In the genomic region with DNA sequence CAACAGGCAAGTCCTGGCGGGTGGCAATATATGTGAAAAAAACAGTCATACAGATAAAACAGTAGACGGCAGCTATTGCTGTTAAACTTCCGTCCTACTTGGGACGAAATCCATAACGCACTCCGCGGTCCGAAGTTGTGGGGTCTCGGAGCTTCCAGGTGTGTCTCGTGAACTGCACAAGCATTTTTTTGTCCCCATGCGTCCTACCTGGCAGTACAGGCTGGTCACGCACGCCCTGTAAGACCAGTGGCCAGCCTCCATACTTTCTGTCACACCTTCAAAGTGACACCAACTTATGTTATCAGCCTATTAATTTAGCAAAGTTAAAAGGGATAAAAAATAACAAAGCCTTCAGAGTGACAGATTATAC, we compare ENCODE assay signal across 9 cellular contexts. TPM values are rescaled to one million over a fixed set of nuclear protein-coding genes. Genes with fewer than 3 reads are reported as not detected.
A peak's percentile ranks its signal among the peaks of the same experiment; 100 is the strongest.
DNase-seq lines count a peak whose midpoint lies in the region; ATAC-seq, FAIRE-seq and TF ChIP-seq lines count a peak whose summit lies in the region.
"Had no signal": no experiment of that assay in that cellular context is flagged by ENCODE, and none has a peak within 500 bp of the region (broad histone marks: within the 10 kb centered on the region; RNA-seq: fewer than 3 reads in every experiment).

No MANE protein-coding gene starts in this region.

- TF ChIP-seq POLR2A in tibial nerve (IDR thresholded peaks at IDR 0.05), result no peak
- TF ChIP-seq POLR2A in prostate gland (IDR thresholded peaks at IDR 0.05), result no peak
- TF ChIP-seq POLR2A in GM12891 (IDR thresholded peaks at IDR 0.05; ENCODE audit: low read depth, low read length), result no peak

- H3K4me1 Mint-ChIP-seq in activated T-cell treated with anti-CD3 and anti-CD28 coated beads, Interleukin-2, amount 50 U/mL, for 24 hours (ENCODE audit: low read depth), result peaks cover 10% of the 10 kb centered on the region
- H3K4me1 Mint-ChIP-seq in T-helper 17 cell, result peaks cover 12% of the 10 kb centered on the region

- FAIRE-seq in GM12891 (lab: Jason Lieb, UNC), result no peak

- TF ChIP-seq CTCF in tibial nerve (IDR thresholded peaks at IDR 0.05), result no peak
- no peak for TF ChIP-seq CTCF in prostate gland (IDR thresholded peaks at IDR 0.05)

- intact Hi-C loops in right cardiac atrium (cut with DNase I) (loop anchor here in 3 of 4 donors (5.0 to 10.0 kb wide), 3 partner anchors 95 to 135 kb away; no protein-coding TSS in a partner anchor), prostate gland (cut with DNase I) (loop anchor here (5.0 to 10.0 kb wide), 2 partner anchors 95 to 193 kb away; no protein-coding TSS in a partner anchor)

- no peak for TF ChIP-seq EP300 in tibial nerve (IDR thresholded peaks at IDR 0.05)

- H3K4me3 ChIP-seq in right cardiac atrium (ENCODE audit: low read length) (peak overlapping the region; percentile 11), tibial nerve (peak overlapping the region; percentile 22 to 49 (median 30)), prostate gland (peak overlapping the region in 1 of 2 donors; percentile 2)

- WGBS in right cardiac atrium, result 52% methylated on average over 13 of the region's 13 CpGs
- WGBS in tibial nerve, 2 donors, result 56 to 67% methylated on average over 13 of the region's 13 CpGs
- 66% methylated on average over 13 of the region's 13 CpGs for WGBS in prostate gland

- no peaks in the 10 kb centered on the region for H3K9me3 Mint-ChIP-seq in activated T-cell treated with anti-CD3 and anti-CD28 coated beads, Interleukin-2, amount 50 U/mL, for 24 hours

- H3K27me3 Mint-ChIP-seq in activated T-cell treated with anti-CD3 and anti-CD28 coated beads, Interleukin-2, amount 50 U/mL, for 24 hours, result peaks cover 53% of the 10 kb centered on the region
- H3K27me3 Mint-ChIP-seq in T-helper 17 cell, result peaks cover 45% of the 10 kb centered on the region

- no peaks in the 10 kb centered on the region for H3K4me1 ChIP-seq in right cardiac atrium (ENCODE audit: control insufficient read depth, insufficient read depth, low read length)
- H3K4me1 ChIP-seq in tibial nerve, result peaks cover 0 to 13% (median 2%) of the 10 kb centered on the region in 4 donors
- H3K4me1 ChIP-seq in prostate gland (replicated peaks), result no peaks in the 10 kb centered on the region

- DNase-seq in activated T-cell treated with anti-CD3 and anti-CD28 coated beads, Interleukin-2, amount 50 U/mL, for 24 hours, result no peak
- DNase-seq in activated T-cell treated with anti-CD3 and anti-CD28 coated beads, Interleukin-2, amount 50 U/mL, for 1 hour, result no peak
- DNase-seq in T-helper 17 cell (no peak), right cardiac atrium (no peak), tibial nerve (ENCODE audit: low spot score in 2 of 2) (no peak), prostate gland (ENCODE audit: low spot score) (no peak), GM12891 (ENCODE audit: insufficient read length, low spot score) (no peak)
- no peak for DNase-seq in stimulated activated CD4-positive, alpha-beta T cell treated with anti-CD3 and anti-CD28 coated beads, Interleukin-2, amount 100 ng/mL, for 24 hours

- ATAC-seq in T-helper 17 cell (peak; percentile 13), right cardiac atrium (peak in 1 of 2 donors; percentile 7)

- H3K36me3 Mint-ChIP-seq in activated T-cell treated with anti-CD3 and anti-CD28 coated beads, Interleukin-2, amount 50 U/mL, for 24 hours (ENCODE audit: low read depth), result no peaks in the 10 kb centered on the region
- H3K36me3 Mint-ChIP-seq in T-helper 17 cell (ENCODE audit: low read depth), result peaks cover 3% of the 10 kb centered on the region

- H3K36me3 ChIP-seq in tibial nerve, result no peaks in the 10 kb centered on the region
- H3K36me3 ChIP-seq in prostate gland, result no peaks in the 10 kb centered on the region

- no peak overlapping the region for H3K27ac ChIP-seq in right cardiac atrium (ENCODE audit: low read length)
- peak overlapping the region in 1 of 4 donors; percentile 27 for H3K27ac ChIP-seq in tibial nerve
- no peak overlapping the region for H3K27ac ChIP-seq in prostate gland
- H3K27ac ChIP-seq: C4-2B had no signal

- H3K27ac Mint-ChIP-seq in activated T-cell treated with anti-CD3 and anti-CD28 coated beads, Interleukin-2, amount 50 U/mL, for 24 hours, result no peak overlapping the region
- H3K27ac Mint-ChIP-seq in T-helper 17 cell, result peak overlapping the region; percentile 80

- peak overlapping the region; percentile 58 for H3K4me3 Mint-ChIP-seq in activated T-cell treated with anti-CD3 and anti-CD28 coated beads, Interleukin-2, amount 50 U/mL, for 24 hours
- H3K4me3 Mint-ChIP-seq in T-helper 17 cell, result peak overlapping the region; percentile 88

- no peaks in the 10 kb centered on the region for H3K27me3 ChIP-seq in right cardiac atrium (ENCODE audit: control insufficient read depth, insufficient read depth)
- H3K27me3 ChIP-seq in tibial nerve, result no peaks in the 10 kb centered on the region
- H3K27me3 ChIP-seq in prostate gland (replicated peaks; ENCODE audit: insufficient read depth), result no peaks in the 10 kb centered on the region

- H3K9me3 ChIP-seq in T-helper 17 cell (ENCODE audit: control insufficient read depth, low read length, poor library complexity, severe bottlenecking), result no peaks in the 10 kb centered on the region
- no peaks in the 10 kb centered on the region for H3K9me3 ChIP-seq in right cardiac atrium (ENCODE audit: control insufficient read depth, low read length)
- H3K9me3 ChIP-seq in tibial nerve, result no peaks in the 10 kb centered on the region
- no peaks in the 10 kb centered on the region for H3K9me3 ChIP-seq in prostate gland

TF ChIP-seq in GM12891, 5 proteins besides CTCF, POLR2A, EP300 and RAD21:
- TF ChIP-seq POU2F2 (IDR thresholded peaks at IDR 0.05; ENCODE audit: low read depth, low read length) (no peak), SPI1 (IDR thresholded peaks at IDR 0.05; ENCODE audit: low read depth, low read length) (no peak), POLR2AphosphoS5 (IDR thresholded peaks at IDR 0.05; ENCODE audit: low read depth, low read length) (no peak), TAF1 (IDR thresholded peaks at IDR 0.05; ENCODE audit: low read depth, low read length) (no peak), PAX5 (IDR thresholded peaks at IDR 0.05; ENCODE audit: insufficient read depth, low read length, severe bottlenecking) (no peak)

RNA-seq across cellular contexts. Expression of gene TGFBI, which starts 51.3 kb away (rescaled TPM):
- total RNA-seq in T-helper 17 cell, result 1 to 10 TPM; 6.6 to 8.6 TPM
- 10 to 100 TPM; 41.6 to 60.4 (median 51.2) TPM for total RNA-seq in right cardiac atrium
- polyA plus RNA-seq in right cardiac atrium, result 44.1 TPM
- 100 to 1,000 TPM; 158 to 291 (median 212) TPM for total RNA-seq in tibial nerve
- 10 to 100 TPM; 17.9 to 41.7 TPM for total RNA-seq in prostate gland
- not detected for polyA plus RNA-seq in GM12891 (2012; ENCODE audit: low read depth, missing spikeins)

RNA-seq across cellular contexts. Expression of gene SMAD5, which starts 52.5 kb away (rescaled TPM):
- total RNA-seq in T-helper 17 cell (10 to 100 TPM; 12.5 to 18.1 TPM), right cardiac atrium (10 to 100 TPM; 43.9 to 62.9 (median 58.2) TPM), tibial nerve (10 to 100 TPM; 34.5 to 65.5 (median 54.3) TPM), prostate gland (10 to 100 TPM; 34.2 to 37.3 TPM)
- polyA plus RNA-seq in right cardiac atrium, result 8.7 TPM
- polyA plus RNA-seq in GM12891 (2012; ENCODE audit: low read depth, missing spikeins), result 3.6 TPM
